ENCODE assay signal across 8 cellular contexts in genomic region chr19:2149980-2150793, GRCh38. TPM values are rescaled to one million over a fixed set of nuclear protein-coding genes. Genes with fewer than 3 reads are reported as not detected.
DNase-seq lines count a peak whose midpoint lies in the region; ATAC-seq and TF ChIP-seq lines count a peak whose summit lies in the region.

No MANE protein-coding gene starts in this region.

- intact Hi-C loops in testis (cut with DNase I; ENCODE audit: low total_unique reads), result loop anchor here (10.0 kb wide), 1 partner anchor 125 kb away; no protein-coding TSS in a partner anchor

- H3K27ac ChIP-seq in layer of hippocampus (ENCODE audit: low read depth, low read length), result peak overlapping the region; percentile 85
- peak overlapping the region; percentile 75 to 84 for H3K27ac ChIP-seq in testis

- H3K27me3 ChIP-seq in adipocyte (replicated peaks; ENCODE audit: control insufficient read depth, insufficient read depth, low read length), result no peaks in the 10 kb centered on the region
- no peaks in the 10 kb centered on the region for H3K27me3 ChIP-seq in layer of hippocampus (ENCODE audit: control insufficient read depth, insufficient read depth, low read length)
- H3K27me3 ChIP-seq in testis, result no peaks in the 10 kb centered on the region

- peak overlapping the region; percentile 99 for H3K9ac ChIP-seq in adipocyte (ENCODE audit: low read length)

- DNase-seq in AG04449 (ENCODE audit: low read depth, low spot score) (no peak), HCEC 1CT (peak; percentile 9), adipocyte (ENCODE audit: low read depth) (peak; percentile 49), testis (peak; percentile 64), kidney glomerular epithelial cell (lab: John Stamatoyannopoulos, UW) (no peak)
- no peak for DNase-seq in stimulated activated CD4-positive, alpha-beta T cell treated with anti-CD3 and anti-CD28 coated beads, Interleukin-2, amount 100 ng/mL, for 24 hours

- no peak for TF ChIP-seq CTCF in AG04449 (IDR thresholded peaks at IDR 0.05; ENCODE audit: insufficient read depth, low read length, missing control alignments)
- TF ChIP-seq CTCF in testis (IDR thresholded peaks at IDR 0.05), result no peak

- POLR2A ChIA-PET in AG04449 (lab: Yijun Ruan, JAX), result no interaction called here

- H3K4me1 ChIP-seq in adipocyte (ENCODE audit: control insufficient read depth, insufficient read depth, low read length), result peaks cover 30% of the 10 kb centered on the region
- H3K4me1 ChIP-seq in testis, result peaks cover 19% of the 10 kb centered on the region

- H3K4me3 ChIP-seq in AG04449 (ENCODE audit: low read depth, low read length), result peak overlapping the region; percentile 92
- H3K4me3 ChIP-seq in adipocyte (ENCODE audit: low read length), result peak overlapping the region; percentile 97
- H3K4me3 ChIP-seq in testis, result peak overlapping the region; percentile 93 to 96

- WGBS in testis, 2 donors, result 8 to 31% methylated on average over 5 to 27 of the region's 30 CpGs

- TF ChIP-seq POLR2A in testis (IDR thresholded peaks at IDR 0.05), result no peak

- H3K9me3 ChIP-seq in adipocyte (ENCODE audit: control insufficient read depth, low read length) (no peaks in the 10 kb centered on the region), testis (no peaks in the 10 kb centered on the region)

- CTCF ChIA-PET in AG04449 (lab: Yijun Ruan, JAX), result interaction anchor here (1.0 to 3.4 kb wide), 5 partner anchors 9 to 242 kb away, joined by 3 to 14 read pairs (median 4); no protein-coding TSS in a partner anchor

- H3K36me3 ChIP-seq in adipocyte (ENCODE audit: control insufficient read depth, insufficient read depth, low read length, severe bottlenecking) (peaks cover 2% of the 10 kb centered on the region), testis (ENCODE audit: low read depth, missing control alignments) (no peaks in the 10 kb centered on the region)

- no peak for ATAC-seq in HG02973 (IDR thresholded peaks at IDR 0.05; ENCODE audit: unreplicated experiment)

RNA-seq across cellular contexts. Expression of gene AP3D1, which starts 1.2 kb away (rescaled TPM):
- 100 to 1,000 TPM; 201 to 204 TPM for total RNA-seq in testis
- 134 TPM for polyA plus RNA-seq in testis (ENCODE audit: insufficient read depth, low read depth, low replicate concordance)

RNA-seq across cellular contexts. Expression of gene DOT1L, which starts 13.5 kb away (rescaled TPM):
- 100 to 1,000 TPM; 128 to 147 TPM for total RNA-seq in testis
- polyA plus RNA-seq in testis (ENCODE audit: insufficient read depth, low read depth, low replicate concordance), result 183 TPM

RNA-seq across cellular contexts. Expression of gene IZUMO4, which starts 53.5 kb away (rescaled TPM):
- total RNA-seq in testis, result 100 to 1,000 TPM; 208 to 276 TPM
- polyA plus RNA-seq in testis (ENCODE audit: insufficient read depth, low read depth, low replicate concordance), result 796 TPM

RNA-seq across cellular contexts. Expression of gene MOB3A, which starts 54.1 kb away (rescaled TPM):
- 10 to 100 TPM; 22.8 to 31.6 TPM for total RNA-seq in testis
- 17.8 TPM for polyA plus RNA-seq in testis (ENCODE audit: insufficient read depth, low read depth, low replicate concordance)

Comparison
In these comparisons a context has a peak if more than half of its experiments do, and no peak if none do; other contexts are left out.
1. DNase-seq: peak in HCEC 1CT (single experiment), adipocyte (single experiment) and testis (single experiment); none in AG04449 (single experiment), kidney glomerular epithelial cell (single experiment) and stimulated activated CD4-positive, alpha-beta T cell treated with anti-CD3 and anti-CD28 coated beads, Interleukin-2, amount 100 ng/mL, for 24 hours (0 of 2).
2. Peak in every context shown above with its lines, with median percentiles within 50 percentile points of each other: H3K4me3 ChIP-seq.